In genomic region chr3:69740103-69741021, GRCh38 we compare ENCODE assay signal across 8 cellular contexts. TPM values are rescaled to one million over a fixed set of nuclear protein-coding genes. Genes with fewer than 3 reads are reported as not detected.
DNase-seq lines count a peak whose midpoint lies in the region; ATAC-seq, FAIRE-seq and TF ChIP-seq lines count a peak whose summit lies in the region.

No MANE protein-coding gene starts in this region.

- peak overlapping the region; percentile 30; the same call in 1 of the 2 replicates for H3K9ac ChIP-seq in HCT116 (ENCODE audit: low read length)
- H3K9ac ChIP-seq in mammary epithelial cell (ENCODE audit: insufficient read depth, low read length) = peak overlapping the region; percentile 61
- H3K9ac ChIP-seq in HepG2 (ENCODE audit: insufficient read depth, low read depth, low read length) = no peak overlapping the region

- WGBS in mammary epithelial cell (ENCODE audit: low coverage, missing lambda C conversion rate) = 36% methylated on average over 23 of the region's 26 CpGs
- WGBS in HepG2 (ENCODE audit: low lambda C conversion rate) = 43% methylated on average over 15 of the region's 26 CpGs

- no peaks in the 10 kb centered on the region for H3K79me2 ChIP-seq in HCT116 (ENCODE audit: insufficient read depth, low read length)
- no peaks in the 10 kb centered on the region for H3K79me2 ChIP-seq in mammary epithelial cell (ENCODE audit: insufficient read depth, low read length)
- no peaks in the 10 kb centered on the region for H3K79me2 ChIP-seq in HepG2 (ENCODE audit: insufficient read depth, low read length)

- in situ Hi-C loops in mammary epithelial cell (cut with MboI; ENCODE audit: low sequenced_read_pairs in 2 of 2) (no loop called here), HepG2 (cut with HindIII; ENCODE audit: extremely low pct_ligation_motif_present, low pct_unique_long_range_greater_than_20kb) (no loop called here)

- TF ChIP-seq POLR2A in HCT116 (IDR thresholded peaks at IDR 0.05; ENCODE audit: borderline replicate concordance, extremely low read depth, insufficient read depth, insufficient read length) = no peak
- TF ChIP-seq POLR2A in HepG2 (IDR thresholded peaks at IDR 0.05; ENCODE audit: insufficient read depth in 1 of 2, low read depth in 2 of 2, low read length in 2 of 2) = no peak

- intact Hi-C loops in HCT116 (cut with micrococcal nuclease) = no loop called here
- intact Hi-C loops in mammary epithelial cell (cut with micrococcal nuclease) = loop anchor here (1.0 kb wide), 1 partner anchor 30 kb away; no protein-coding TSS in a partner anchor
- intact Hi-C loops in HepG2 (cut with micrococcal nuclease; ENCODE audit: unreplicated experiment) = no loop called here
- intact Hi-C loops in tibial artery (cut with DNase I; ENCODE audit: low total_unique reads) = loop anchor here (5.0 kb wide), 1 partner anchor 47 kb away; no protein-coding TSS in a partner anchor

- H4K20me1 ChIP-seq in HCT116 (ENCODE audit: insufficient read depth) = no peaks in the 10 kb centered on the region
- H4K20me1 ChIP-seq in mammary epithelial cell (ENCODE audit: insufficient read depth, low read length) = no peaks in the 10 kb centered on the region
- H4K20me1 ChIP-seq in HepG2 (ENCODE audit: insufficient read depth, low read length) = no peaks in the 10 kb centered on the region

- H3K4me2 ChIP-seq in HCT116 (ENCODE audit: low read length) = peak overlapping the region; percentile 90
- peak overlapping the region; percentile 98 for H3K4me2 ChIP-seq in mammary epithelial cell (ENCODE audit: insufficient read depth, low read depth, low read length)
- peak overlapping the region; percentile 89 for H3K4me2 ChIP-seq in HepG2 (ENCODE audit: low read depth, low read length)

- H3K9me3 ChIP-seq in AG04450 (ENCODE audit: control insufficient read depth, insufficient read depth, low read length) (no peaks in the 10 kb centered on the region; the same call in 1 of the 2 replicates), HCT116 (ENCODE audit: control insufficient read depth in 1 of 2, insufficient read depth in 1 of 2, low read depth in 1 of 2, low read length in 2 of 2) (no peaks in the 10 kb centered on the region), mammary epithelial cell (replicated peaks; ENCODE audit: insufficient read depth, low read length) (no peaks in the 10 kb centered on the region), HepG2 (ENCODE audit: low read length) (no peaks in the 10 kb centered on the region), tibial artery (no peaks in the 10 kb centered on the region)

- H3K4me1 ChIP-seq in HCT116 (ENCODE audit: control insufficient read depth in 1 of 2, insufficient read depth in 2 of 2, low read length in 2 of 2) = peaks cover 0 to 18% of the 10 kb centered on the region in 2 experiments; a peak in 2 of 4 replicates
- H3K4me1 ChIP-seq in mammary epithelial cell (ENCODE audit: insufficient read depth, low read length) = peaks cover 10% of the 10 kb centered on the region
- peaks cover 17% of the 10 kb centered on the region for H3K4me1 ChIP-seq in HepG2 (ENCODE audit: insufficient read depth, low read length)
- peaks cover 0 to 45% (median 10%) of the 10 kb centered on the region in 4 donors for H3K4me1 ChIP-seq in tibial artery

- TF ChIP-seq CTCF in AG04450 (IDR thresholded peaks at IDR 0.05; ENCODE audit: low read depth, low read length) (no peak), HCT116 (IDR thresholded peaks at IDR 0.05 in 2 of 3, conservative IDR thresholded peaks at IDR 0.05 in 1 of 3; ENCODE audit: borderline replicate concordance in 1 of 3, insufficient read depth in 1 of 3, low read depth in 2 of 3, low read length in 2 of 3) (no peak), mammary epithelial cell (conservative IDR thresholded peaks at IDR 0.05 in 1 of 2, IDR thresholded peaks at IDR 0.05 in 1 of 2; ENCODE audit: extremely low read depth in 1 of 2, insufficient read depth in 1 of 2, low read depth in 1 of 2, low read length in 2 of 2) (no peak), HepG2 (CRISPR knock-in tag; IDR thresholded peaks at IDR 0.05) (no peak), tibial artery (IDR thresholded peaks at IDR 0.05) (no peak)

- no peak for TF ChIP-seq EP300 in HepG2 (IDR thresholded peaks at IDR 0.05; ENCODE audit: low read depth in 2 of 2, low read length in 2 of 2)
- TF ChIP-seq EP300 in HepG2 (CRISPR knock-in tag; IDR thresholded peaks at IDR 0.05; ENCODE audit: borderline replicate concordance) = no peak

- peaks cover 2% of the 10 kb centered on the region for H3K27me3 ChIP-seq in AG04450 (ENCODE audit: control insufficient read depth, insufficient read depth, low read length)
- H3K27me3 ChIP-seq in HCT116 (ENCODE audit: insufficient read depth, low read length) = peaks cover 11% of the 10 kb centered on the region
- H3K27me3 ChIP-seq in mammary epithelial cell (ENCODE audit: insufficient read depth, low read length) = no peaks in the 10 kb centered on the region
- H3K27me3 ChIP-seq in HepG2 (ENCODE audit: control insufficient read depth in 1 of 2, insufficient read depth in 2 of 2, low read length in 2 of 2) = peaks cover 0 to 23% of the 10 kb centered on the region in 2 experiments; a peak in 3 of 5 replicates
- no peaks in the 10 kb centered on the region for H3K27me3 ChIP-seq in tibial artery

- H3K36me3 ChIP-seq in HCT116 (ENCODE audit: control insufficient read depth in 1 of 2, insufficient read depth in 2 of 2, low read length in 2 of 2) (no peaks in the 10 kb centered on the region), mammary epithelial cell (ENCODE audit: insufficient read depth, low read length) (no peaks in the 10 kb centered on the region), HepG2 (replicated peaks in 1 of 2; ENCODE audit: control insufficient read depth in 1 of 2, insufficient read depth in 2 of 2, low read length in 2 of 2) (no peaks in the 10 kb centered on the region), tibial artery (no peaks in the 10 kb centered on the region)

- no peaks in the 10 kb centered on the region for H3K9me2 ChIP-seq in HCT116 (ENCODE audit: insufficient read depth)

- POLR2A ChIA-PET in AG04450 (lab: Yijun Ruan, JAX) (interaction anchor here (0.6 to 1.7 kb wide), 4 partner anchors 42 to 1860 kb away, joined by 3 to 8 read pairs (median 6); no protein-coding TSS in a partner anchor), HCT116 (lab: Charles Lee) (no interaction called here), HepG2 (lab: Yijun Ruan, JAX) (no interaction called here)

- ATAC-seq in HCT116 = peak; percentile 69
- ATAC-seq in HepG2 = peak; percentile 19
- ATAC-seq in GM18873 (IDR thresholded peaks at IDR 0.05; ENCODE audit: low FRiP score, unreplicated experiment) = no peak
- ATAC-seq in GM18517 (IDR thresholded peaks at IDR 0.05; ENCODE audit: unreplicated experiment) = no peak

- RAD21 ChIA-PET in HCT116 (lab: Charles Lee; ENCODE audit: low non-redundant PET in 1 of 2, low total read pairs in 2 of 2, uncharacterized antibody in 2 of 2, unreplicated experiment in 2 of 2) = no interaction called here

- BruUV-seq in HCT116 (replicated peaks; lab: Mats Ljungman, UMichigan) = no TSS peak
- BruUV-seq in mammary epithelial cell (replicated peaks; lab: Mats Ljungman, UMichigan) = no TSS peak
- no TSS peak for BruUV-seq in HepG2 (replicated peaks; lab: Mats Ljungman, UMichigan)

- CTCF ChIA-PET in AG04450 (lab: Charles Lee) (interaction anchor here (1.5 to 2.5 kb wide), 3 partner anchors 52 to 208 kb away, joined by 7 to 15 read pairs (median 11); no protein-coding TSS in a partner anchor), HCT116 (lab: Charles Lee) (no interaction called here), mammary epithelial cell (lab: Charles Lee; ENCODE audit: low non-redundant PET) (no interaction called here), HepG2 (lab: Yijun Ruan, JAX; ENCODE audit: low intra/inter-chr PET ratio, low total read pairs) (no interaction called here)

- H3K4me3 ChIP-seq in AG04450 (ENCODE audit: low read depth, low read length) (peak overlapping the region; percentile 89), HCT116 (replicated peaks in 1 of 2; ENCODE audit: low read depth in 1 of 2, low read length in 2 of 2) (peak overlapping the region; percentile 58 to 66), mammary epithelial cell (replicated peaks in 1 of 3; ENCODE audit: insufficient read depth in 1 of 3, low read depth in 2 of 3, low read length in 3 of 3) (peak overlapping the region; percentile 85 to 98 (median 85)), HepG2 (replicated peaks in 1 of 3; ENCODE audit: insufficient read depth in 1 of 3, low read depth in 2 of 3, low read length in 3 of 3) (peak overlapping the region; percentile 66 to 79 (median 69); a peak in 5 of 6 replicates), tibial artery (peak overlapping the region; percentile 83 to 89)

- FAIRE-seq in HepG2 (lab: Jason Lieb, UNC) = no peak

- H3K27ac ChIP-seq in AG04450 (ENCODE audit: low read depth, low read length) (no peak overlapping the region), HCT116 (ENCODE audit: low read depth, low read length) (no peak overlapping the region), mammary epithelial cell (ENCODE audit: insufficient read depth, low read depth, low read length) (no peak overlapping the region), HepG2 (ENCODE audit: extremely low read length, insufficient read depth, low read length) (no peak overlapping the region), tibial artery (peak overlapping the region; percentile 86 to 88)

- peak overlapping the region; percentile 74 for H2AFZ ChIP-seq in HCT116 (ENCODE audit: low read depth, low read length, poor library complexity, severe bottlenecking)
- peak overlapping the region; percentile 99 for H2AFZ ChIP-seq in mammary epithelial cell (ENCODE audit: low read depth, low read length)
- H2AFZ ChIP-seq in HepG2 (ENCODE audit: low read length) = no peak overlapping the region

- TF ChIP-seq RAD21 in HCT116 (IDR thresholded peaks at IDR 0.05; ENCODE audit: low read depth) (no peak), HepG2 (CRISPR knock-in tag; IDR thresholded peaks at IDR 0.05) (no peak)

- DNase-seq in AG04450 (ENCODE audit: low read depth, low spot score) = no peak
- no peak for DNase-seq in HCT116 (ENCODE audit: low read depth, low spot score)
- peak; percentile 56 for DNase-seq in mammary epithelial cell
- DNase-seq in HepG2 (ENCODE audit: low spot score) = no peak
- DNase-seq in tibial artery = peak; percentile 57 to 69
- no peak for DNase-seq in T-helper 9 cell

- dilution Hi-C loops in mammary epithelial cell (cut with HindIII; ENCODE audit: low sequenced_read_pairs) = no loop called here

RNA-seq across cellular contexts. Expression of gene MITF, which starts 1.1 kb away (rescaled TPM):
- polyA plus RNA-seq in AG04450 (2011; rRNA removed) = 32.2 and 32.5 TPM in 2 replicates
- polyA minus RNA-seq in AG04450 (2011; rRNA and poly(A)+ RNA removed) = 80.7 and 99.7 TPM in 2 replicates
- total RNA-seq in HCT116 (2021; ENCODE audit: unreplicated experiment) = 1.9 TPM
- polyA plus RNA-seq in HCT116 (2012) = 0.66 and 0.70 TPM in 2 replicates
- total RNA-seq in mammary epithelial cell = 1 to 10 TPM; 5.7 to 8.3 TPM
- polyA plus RNA-seq in mammary epithelial cell = 1.7 TPM
- polyA minus RNA-seq in mammary epithelial cell = 0.88 TPM
- 0.14 and 0.38 TPM in 2 replicates for total RNA-seq in HepG2 (2016; rRNA removed; fragmentation: Illumina TruSeq; extraction: Trizol)
- total RNA-seq in HepG2 (2016; cell fraction: cytosol; rRNA removed; fragmentation: Illumina TruSeq; extraction: Trizol; ENCODE audit: low read depth) = not detected in 2 replicates
- 0.15 and 0.19 TPM in 2 replicates for total RNA-seq in HepG2 (2016; cell fraction: insoluble cytoplasmic fraction; rRNA removed; fragmentation: Illumina TruSeq; extraction: Trizol)
- 0.34 and 0.37 TPM in 2 replicates for total RNA-seq in HepG2 (2016; cell fraction: membrane; rRNA removed; fragmentation: Illumina TruSeq; extraction: Trizol)
- 0.50 TPM in 1 of 2 replicates, not detected in the other for total RNA-seq in HepG2 (2016; cell fraction: nucleus; rRNA removed; fragmentation: Illumina TruSeq; extraction: Trizol)
- polyA plus RNA-seq in HepG2 (2011; rRNA removed) = 0.12 and 0.21 TPM in 2 replicates
- polyA plus RNA-seq in HepG2 (2011; cell fraction: cytosol; rRNA removed) = 0.06 and 0.11 TPM in 2 replicates
- polyA plus RNA-seq in HepG2 (2011; cell fraction: nucleus; rRNA removed) = 0.03 TPM in 1 of 2 replicates, not detected in the other
- polyA plus RNA-seq in HepG2 (2012) = 0.04 and 0.05 TPM in 2 replicates
- 0.07 TPM in 1 of 2 replicates, not detected in the other for polyA plus RNA-seq in HepG2 (2016; cell fraction: cytosol; fragmentation: Illumina TruSeq; extraction: Trizol; ENCODE audit: low read depth)
- 0.28 TPM in 1 of 2 replicates, not detected in the other for polyA plus RNA-seq in HepG2 (2016; cell fraction: insoluble cytoplasmic fraction; fragmentation: Illumina TruSeq; extraction: Trizol; ENCODE audit: low read depth)
- 0.06 and 0.34 TPM in 2 replicates for polyA plus RNA-seq in HepG2 (2016; cell fraction: membrane; fragmentation: Illumina TruSeq; extraction: Trizol; ENCODE audit: low read depth)
- polyA plus RNA-seq in HepG2 (2016; cell fraction: nucleus; fragmentation: Illumina TruSeq; extraction: Trizol; ENCODE audit: insufficient read depth, low read depth) = 0.29 TPM in 1 of 2 replicates, not detected in the other
- 1.6 and 72.3 TPM in 2 replicates for polyA minus RNA-seq in HepG2 (2011; rRNA and poly(A)+ RNA removed; ENCODE audit: low replicate concordance)
- polyA minus RNA-seq in HepG2 (2011; cell fraction: cytosol; rRNA and poly(A)+ RNA removed) = not detected in 2 replicates
- 0.39 and 1.1 TPM in 2 replicates for polyA minus RNA-seq in HepG2 (2011; cell fraction: nucleus; rRNA and poly(A)+ RNA removed)

Comparison
In these comparisons a context has a peak if more than half of its experiments do, and no peak if none do; other contexts are left out.
1. DNase-seq: peak in mammary epithelial cell (single experiment) and tibial artery (2 of 2); none in AG04450 (single experiment), HCT116 (single experiment), HepG2 (single experiment) and T-helper 9 cell (single experiment).
2. H3K27ac ChIP-seq: peak in tibial artery (2 of 2); none in AG04450 (single experiment), HCT116 (single experiment), mammary epithelial cell (single experiment) and HepG2 (single experiment).
3. ATAC-seq: peak in HCT116 (single experiment) and HepG2 (single experiment); none in GM18873 (single experiment) and GM18517 (single experiment).
4. intact Hi-C loops: an anchor here in mammary epithelial cell (1.0 kb wide) and tibial artery (5.0 kb wide); none called in HCT116 and HepG2.
5. Peak in every context shown above with its lines, with median percentiles within 50 percentile points of each other: H3K4me3 ChIP-seq and H3K4me2 ChIP-seq.